In genomic region chr1:6783956-6784559, GRCh38 we compare ENCODE assay signal across 8 cellular contexts. TPM values are rescaled to one million over a fixed set of nuclear protein-coding genes. Genes with fewer than 3 reads are reported as not detected.
A peak's percentile ranks its signal among the peaks of the same experiment; 100 is the strongest.
DNase-seq lines count a peak whose midpoint lies in the region; ATAC-seq lines count a peak whose summit lies in the region.

No MANE protein-coding gene starts in this region.

- POLR2A ChIA-PET in activated CD4-positive, alpha-beta memory T cell treated with anti-CD3 and anti-CD28 coated beads, Interleukin-2, amount 10 ng/mL, durations not matched to agents 7 days and 5 days (lab: Charles Lee): interaction anchor here (0.6 to 2.5 kb wide), 15 partner anchors 11 to 1395 kb away, joined by 3 to 15 read pairs (median 3); partner anchors contain the start of genes ACOT7, DNAJC11, KLHL21 and ZBTB48

- no peaks in the 10 kb centered on the region for H3K27me3 ChIP-seq in skeletal muscle satellite cell (ENCODE audit: control insufficient read depth, insufficient read depth, low read length)

- CTCF ChIA-PET in activated CD4-positive, alpha-beta memory T cell treated with anti-CD3 and anti-CD28 coated beads, Interleukin-2, amount 10 ng/mL, durations not matched to agents 7 days and 5 days (lab: Charles Lee): interaction anchor here (0.9 to 1.8 kb wide), 5 partner anchors 41 to 106 kb away, joined by 3 to 5 read pairs (median 4); partner anchors contain the start of gene DNAJC11

- intact Hi-C loops in left ventricle myocardium superior (cut with micrococcal nuclease): no loop called here

- H3K9me3 Mint-ChIP-seq in activated CD4-positive, alpha-beta memory T cell treated with anti-CD3 and anti-CD28 coated beads, Interleukin-2, amount 10 ng/mL, durations not matched to agents 7 days and 5 days: no peaks in the 10 kb centered on the region

- peaks cover 41% of the 10 kb centered on the region for H3K4me1 Mint-ChIP-seq in activated CD4-positive, alpha-beta memory T cell treated with anti-CD3 and anti-CD28 coated beads, Interleukin-2, amount 10 ng/mL, durations not matched to agents 7 days and 5 days

- peak overlapping the region; percentile 89 for H3K4me3 ChIP-seq in skeletal muscle satellite cell (ENCODE audit: low read length)

- H3K27ac Mint-ChIP-seq in activated CD4-positive, alpha-beta memory T cell treated with anti-CD3 and anti-CD28 coated beads, Interleukin-2, amount 10 ng/mL, durations not matched to agents 7 days and 5 days: peak overlapping the region; percentile 84

- peaks cover 16% of the 10 kb centered on the region for H3K4me1 ChIP-seq in skeletal muscle satellite cell (ENCODE audit: control insufficient read depth, insufficient read depth, low read length)

- no peaks in the 10 kb centered on the region for H3K36me3 ChIP-seq in skeletal muscle satellite cell (ENCODE audit: insufficient read depth, low read length)

- H3K9me3 ChIP-seq in skeletal muscle satellite cell (replicated peaks; ENCODE audit: low read length): no peaks in the 10 kb centered on the region

- H3K9ac ChIP-seq in skeletal muscle satellite cell (ENCODE audit: low read depth, low read length): peak overlapping the region; percentile 98

- peaks cover 7% of the 10 kb centered on the region for H3K27me3 Mint-ChIP-seq in activated CD4-positive, alpha-beta memory T cell treated with anti-CD3 and anti-CD28 coated beads, Interleukin-2, amount 10 ng/mL, durations not matched to agents 7 days and 5 days

- peak overlapping the region; percentile 89 for H3K4me3 Mint-ChIP-seq in activated CD4-positive, alpha-beta memory T cell treated with anti-CD3 and anti-CD28 coated beads, Interleukin-2, amount 10 ng/mL, durations not matched to agents 7 days and 5 days

- H3K36me3 Mint-ChIP-seq in activated CD4-positive, alpha-beta memory T cell treated with anti-CD3 and anti-CD28 coated beads, Interleukin-2, amount 10 ng/mL, durations not matched to agents 7 days and 5 days (ENCODE audit: low read depth): peaks cover 17% of the 10 kb centered on the region

- DNase-seq in NCI-H2227 treated with DMSO at 0.1 percent for 48 hours (lab: John Stamatoyannopoulos, UW): peak; percentile 65
- no peak for DNase-seq in NCI-H2227 (lab: John Stamatoyannopoulos, UW; ENCODE audit: unreplicated experiment)
- no peak for DNase-seq in activated CD4-positive, alpha-beta memory T cell treated with anti-CD3 and anti-CD28 coated beads, Interleukin-2, amount 10 ng/mL, durations not matched to agents 7 days and 5 days
- DNase-seq in left ventricle myocardium superior: no peak
- no peak for DNase-seq in activated CD8-positive, alpha-beta memory T cell treated with anti-CD3 and anti-CD28 coated beads, Interleukin-2, amount 50 U/mL, for 4 hours
- no peak for DNase-seq in DMS153 (lab: John Stamatoyannopoulos, UW)

- peak; percentile 2 for ATAC-seq in HG03432 (IDR thresholded peaks at IDR 0.05; ENCODE audit: unreplicated experiment)
- ATAC-seq in left ventricle myocardium superior: peak; percentile 5

- H3K4me2 ChIP-seq in skeletal muscle satellite cell (ENCODE audit: low read length): peak overlapping the region; percentile 93

RNA-seq across cellular contexts. Expression of gene CAMTA1, which starts 1.2 kb away (rescaled TPM):
- total RNA-seq in activated CD4-positive, alpha-beta memory T cell treated with anti-CD3 and anti-CD28 coated beads, Interleukin-2, amount 10 ng/mL, durations not matched to agents 7 days and 5 days: 10 to 100 TPM; 43.0 to 47.3 TPM
- total RNA-seq in left ventricle myocardium superior: 166 TPM
- total RNA-seq in skeletal muscle satellite cell (2012; rRNA removed): 58.6 and 70.8 TPM in 2 replicates
